In the genomic region with DNA sequence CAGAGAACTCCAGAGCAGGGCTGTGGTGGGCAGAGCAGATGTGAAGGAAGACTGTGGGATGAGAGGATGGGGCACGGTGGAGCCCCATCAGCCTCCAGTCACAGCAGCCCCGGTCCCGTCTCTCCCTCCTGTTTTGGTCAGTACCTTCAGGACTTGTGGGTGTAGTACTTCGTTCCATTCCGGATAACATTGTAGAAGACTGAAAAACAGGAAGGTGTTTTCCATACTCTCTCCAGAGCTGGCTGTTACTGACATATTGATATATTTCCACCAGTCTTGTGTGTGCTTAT, we compare ENCODE assay signal across 1 cellular context.
TF ChIP-seq lines count a peak whose summit lies in the region.

No MANE protein-coding gene starts in this region.

TF ChIP-seq in K562, 482 proteins besides CTCF, POLR2A, EP300 and RAD21 (continues in another document):
- TF ChIP-seq HNRNPK (IDR thresholded peaks at IDR 0.05; ENCODE audit: low read depth, low read length, poor library complexity, severe bottlenecking) (no peak), NFXL1 (CRISPR knock-in tag; IDR thresholded peaks at IDR 0.05) (no peak), PPARD (CRISPR knock-in tag; IDR thresholded peaks at IDR 0.05) (no peak), HDAC6 (IDR thresholded peaks at IDR 0.05; ENCODE audit: low read depth, low read length) (no peak), PHF8 (IDR thresholded peaks at IDR 0.05; ENCODE audit: borderline replicate concordance, low read length) (0 out of 2 replicates have a peak, but pooled peaks have one; percentile 13), ZC3H11A (IDR thresholded peaks at IDR 0.05; ENCODE audit: low read depth, low read length) (0 out of 2 replicates have a peak, but pooled peaks have one; percentile 9), SMAD2 (IDR thresholded peaks at IDR 0.05; ENCODE audit: low read depth, low read length) (no peak), ZNF146 (CRISPR knock-in tag; IDR thresholded peaks at IDR 0.05; ENCODE audit: unreplicated experiment) (no peak), ELF2 (CRISPR knock-in tag; IDR thresholded peaks at IDR 0.05) (no peak), E2F3 (CRISPR knock-in tag; IDR thresholded peaks at IDR 0.05) (no peak), SMARCC2 (IDR thresholded peaks at IDR 0.05; ENCODE audit: low read depth) (no peak), ZNF134 (CRISPR knock-in tag; conservative IDR thresholded peaks at IDR 0.05) (no peak), ZNF707 (CRISPR knock-in tag; conservative IDR thresholded peaks at IDR 0.05) (no peak), PHF21A (IDR thresholded peaks at IDR 0.05; ENCODE audit: borderline replicate concordance, low read depth) (no peak), ETV5 (CRISPR knock-in tag; IDR thresholded peaks at IDR 0.05; ENCODE audit: low read depth) (peak; percentile 11; the same call in 1 of the 2 replicates), PHF20 (IDR thresholded peaks at IDR 0.05; ENCODE audit: partially characterized antibody) (no peak), ZKSCAN1 (IDR thresholded peaks at IDR 0.05; ENCODE audit: low read depth, low read length) (peak; percentile 6; the same call in 1 of the 2 replicates), CHCHD3 (CRISPR knock-in tag; IDR thresholded peaks at IDR 0.05) (no peak), ZNF507 (tag; conservative IDR thresholded peaks at IDR 0.05) (no peak), GABPB2 (CRISPR knock-in tag; conservative IDR thresholded peaks at IDR 0.05) (peak; percentile 82; the same call in 1 of the 2 replicates), ZFP30 (CRISPR knock-in tag; IDR thresholded peaks at IDR 0.05; ENCODE audit: borderline replicate concordance) (no peak; the same call in 1 of the 2 replicates), NBN (IDR thresholded peaks at IDR 0.05; ENCODE audit: low read depth) (no peak), MEF2A (IDR thresholded peaks at IDR 0.05; ENCODE audit: control insufficient read depth, low read depth, low read length) (no peak), ZNF778 (CRISPR knock-in tag; IDR thresholded peaks at IDR 0.05) (no peak), POLR2B (IDR thresholded peaks at IDR 0.05; ENCODE audit: low read depth, partially characterized antibody) (no peak), RHOXF2B (CRISPR knock-in tag; conservative IDR thresholded peaks at IDR 0.05) (peak; percentile 21; the same call in 1 of the 2 replicates), NFYB (IDR thresholded peaks at IDR 0.05; ENCODE audit: extremely low read depth, insufficient read length) (no peak), IRF2 (CRISPR knock-in tag; IDR thresholded peaks at IDR 0.05) (no peak), RFX7 (CRISPR knock-in tag; IDR thresholded peaks at IDR 0.05) (0 out of 2 replicates have a peak, but pooled peaks have one; percentile 24), TEAD4 (IDR thresholded peaks at IDR 0.05; ENCODE audit: low read length) (no peak), TEAD4 (CRISPR knock-in tag; IDR thresholded peaks at IDR 0.05; ENCODE audit: borderline replicate concordance) (peak; percentile 83), WHSC1 (IDR thresholded peaks at IDR 0.05; ENCODE audit: low read length) (peak; percentile 98), HNRNPH1 (optimal IDR thresholded peaks at IDR 0.05; ENCODE audit: low read depth, low read length) (no peak), BRD9 (IDR thresholded peaks at IDR 0.05; ENCODE audit: low read depth, partially characterized antibody) (no peak), SMAD1 (IDR thresholded peaks at IDR 0.05; ENCODE audit: low read depth, low read length, partially characterized antibody) (no peak), NR2C2 (CRISPR knock-in tag; IDR thresholded peaks at IDR 0.05) (no peak), NR2C2 (tag; IDR thresholded peaks at IDR 0.05) (no peak), ZNF324 (CRISPR knock-in tag; IDR thresholded peaks at IDR 0.05) (no peak), MCM3 (IDR thresholded peaks at IDR 0.05) (no peak), ELF1 (tag; IDR thresholded peaks at IDR 0.05) (no peak; the same call in 1 of the 2 replicates)
- TF ChIP-seq, protein P1, sequence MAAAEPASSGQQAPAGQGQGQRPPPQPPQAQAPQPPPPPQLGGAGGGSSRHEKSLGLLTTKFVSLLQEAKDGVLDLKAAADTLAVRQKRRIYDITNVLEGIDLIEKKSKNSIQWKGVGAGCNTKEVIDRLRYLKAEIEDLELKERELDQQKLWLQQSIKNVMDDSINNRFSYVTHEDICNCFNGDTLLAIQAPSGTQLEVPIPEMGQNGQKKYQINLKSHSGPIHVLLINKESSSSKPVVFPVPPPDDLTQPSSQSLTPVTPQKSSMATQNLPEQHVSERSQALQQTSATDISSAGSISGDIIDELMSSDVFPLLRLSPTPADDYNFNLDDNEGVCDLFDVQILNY (CRISPR knock-in tag; IDR thresholded peaks at IDR 0.05) = no peak
- TF ChIP-seq, protein P2, sequence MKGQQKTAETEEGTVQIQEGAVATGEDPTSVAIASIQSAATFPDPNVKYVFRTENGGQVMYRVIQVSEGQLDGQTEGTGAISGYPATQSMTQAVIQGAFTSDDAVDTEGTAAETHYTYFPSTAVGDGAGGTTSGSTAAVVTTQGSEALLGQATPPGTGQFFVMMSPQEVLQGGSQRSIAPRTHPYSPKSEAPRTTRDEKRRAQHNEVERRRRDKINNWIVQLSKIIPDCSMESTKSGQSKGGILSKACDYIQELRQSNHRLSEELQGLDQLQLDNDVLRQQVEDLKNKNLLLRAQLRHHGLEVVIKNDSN (CRISPR knock-in tag; IDR thresholded peaks at IDR 0.05) = 0 out of 2 replicates have a peak, but pooled peaks have one; percentile 4
- TF ChIP-seq, protein P3, sequence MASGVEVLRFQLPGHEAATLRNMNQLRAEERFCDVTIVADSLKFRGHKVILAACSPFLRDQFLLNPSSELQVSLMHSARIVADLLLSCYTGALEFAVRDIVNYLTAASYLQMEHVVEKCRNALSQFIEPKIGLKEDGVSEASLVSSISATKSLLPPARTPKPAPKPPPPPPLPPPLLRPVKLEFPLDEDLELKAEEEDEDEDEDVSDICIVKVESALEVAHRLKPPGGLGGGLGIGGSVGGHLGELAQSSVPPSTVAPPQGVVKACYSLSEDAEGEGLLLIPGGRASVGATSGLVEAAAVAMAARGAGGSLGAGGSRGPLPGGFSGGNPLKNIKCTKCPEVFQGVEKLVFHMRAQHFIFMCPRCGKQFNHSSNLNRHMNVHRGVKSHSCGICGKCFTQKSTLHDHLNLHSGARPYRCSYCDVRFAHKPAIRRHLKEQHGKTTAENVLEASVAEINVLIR (CRISPR knock-in tag; IDR thresholded peaks at IDR 0.05) = no peak
- TF ChIP-seq, protein P4, sequence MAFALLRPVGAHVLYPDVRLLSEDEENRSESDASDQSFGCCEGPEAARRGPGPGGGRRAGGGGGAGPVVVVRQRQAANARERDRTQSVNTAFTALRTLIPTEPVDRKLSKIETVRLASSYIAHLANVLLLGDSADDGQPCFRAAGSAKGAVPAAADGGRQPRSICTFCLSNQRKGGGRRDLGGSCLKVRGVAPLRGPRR (CRISPR knock-in tag; IDR thresholded peaks at IDR 0.05) = no peak
- TF ChIP-seq, protein P5, sequence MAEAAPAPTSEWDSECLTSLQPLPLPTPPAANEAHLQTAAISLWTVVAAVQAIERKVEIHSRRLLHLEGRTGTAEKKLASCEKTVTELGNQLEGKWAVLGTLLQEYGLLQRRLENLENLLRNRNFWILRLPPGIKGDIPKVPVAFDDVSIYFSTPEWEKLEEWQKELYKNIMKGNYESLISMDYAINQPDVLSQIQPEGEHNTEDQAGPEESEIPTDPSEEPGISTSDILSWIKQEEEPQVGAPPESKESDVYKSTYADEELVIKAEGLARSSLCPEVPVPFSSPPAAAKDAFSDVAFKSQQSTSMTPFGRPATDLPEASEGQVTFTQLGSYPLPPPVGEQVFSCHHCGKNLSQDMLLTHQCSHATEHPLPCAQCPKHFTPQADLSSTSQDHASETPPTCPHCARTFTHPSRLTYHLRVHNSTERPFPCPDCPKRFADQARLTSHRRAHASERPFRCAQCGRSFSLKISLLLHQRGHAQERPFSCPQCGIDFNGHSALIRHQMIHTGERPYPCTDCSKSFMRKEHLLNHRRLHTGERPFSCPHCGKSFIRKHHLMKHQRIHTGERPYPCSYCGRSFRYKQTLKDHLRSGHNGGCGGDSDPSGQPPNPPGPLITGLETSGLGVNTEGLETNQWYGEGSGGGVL (CRISPR knock-in tag; IDR thresholded peaks at IDR 0.05) = no peak
- TF ChIP-seq, protein P6, sequence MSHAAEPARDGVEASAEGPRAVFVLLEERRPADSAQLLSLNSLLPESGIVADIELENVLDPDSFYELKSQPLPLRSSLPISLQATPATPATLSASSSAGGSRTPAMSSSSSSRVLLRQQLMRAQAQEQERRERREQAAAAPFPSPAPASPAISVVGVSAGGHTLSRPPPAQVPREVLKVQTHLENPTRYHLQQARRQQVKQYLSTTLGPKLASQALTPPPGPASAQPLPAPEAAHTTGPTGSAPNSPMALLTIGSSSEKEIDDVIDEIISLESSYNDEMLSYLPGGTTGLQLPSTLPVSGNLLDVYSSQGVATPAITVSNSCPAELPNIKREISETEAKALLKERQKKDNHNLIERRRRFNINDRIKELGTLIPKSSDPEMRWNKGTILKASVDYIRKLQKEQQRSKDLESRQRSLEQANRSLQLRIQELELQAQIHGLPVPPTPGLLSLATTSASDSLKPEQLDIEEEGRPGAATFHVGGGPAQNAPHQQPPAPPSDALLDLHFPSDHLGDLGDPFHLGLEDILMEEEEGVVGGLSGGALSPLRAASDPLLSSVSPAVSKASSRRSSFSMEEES (CRISPR knock-in tag; IDR thresholded peaks at IDR 0.05) = no peak
- TF ChIP-seq, protein P7, sequence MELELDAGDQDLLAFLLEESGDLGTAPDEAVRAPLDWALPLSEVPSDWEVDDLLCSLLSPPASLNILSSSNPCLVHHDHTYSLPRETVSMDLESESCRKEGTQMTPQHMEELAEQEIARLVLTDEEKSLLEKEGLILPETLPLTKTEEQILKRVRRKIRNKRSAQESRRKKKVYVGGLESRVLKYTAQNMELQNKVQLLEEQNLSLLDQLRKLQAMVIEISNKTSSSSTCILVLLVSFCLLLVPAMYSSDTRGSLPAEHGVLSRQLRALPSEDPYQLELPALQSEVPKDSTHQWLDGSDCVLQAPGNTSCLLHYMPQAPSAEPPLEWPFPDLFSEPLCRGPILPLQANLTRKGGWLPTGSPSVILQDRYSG (tag; conservative IDR thresholded peaks at IDR 0.05; ENCODE audit: low read depth) = 0 out of 2 replicates have a peak, but pooled peaks have one; percentile 0
- TF ChIP-seq, protein P8, sequence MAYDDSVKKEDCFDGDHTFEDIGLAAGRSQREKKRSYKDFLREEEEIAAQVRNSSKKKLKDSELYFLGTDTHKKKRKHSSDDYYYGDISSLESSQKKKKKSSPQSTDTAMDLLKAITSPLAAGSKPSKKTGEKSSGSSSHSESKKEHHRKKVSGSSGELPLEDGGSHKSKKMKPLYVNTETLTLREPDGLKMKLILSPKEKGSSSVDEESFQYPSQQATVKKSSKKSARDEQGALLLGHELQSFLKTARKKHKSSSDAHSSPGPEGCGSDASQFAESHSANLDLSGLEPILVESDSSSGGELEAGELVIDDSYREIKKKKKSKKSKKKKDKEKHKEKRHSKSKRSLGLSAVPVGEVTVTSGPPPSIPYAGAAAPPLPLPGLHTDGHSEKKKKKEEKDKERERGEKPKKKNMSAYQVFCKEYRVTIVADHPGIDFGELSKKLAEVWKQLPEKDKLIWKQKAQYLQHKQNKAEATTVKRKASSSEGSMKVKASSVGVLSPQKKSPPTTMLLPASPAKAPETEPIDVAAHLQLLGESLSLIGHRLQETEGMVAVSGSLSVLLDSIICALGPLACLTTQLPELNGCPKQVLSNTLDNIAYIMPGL (CRISPR knock-in tag; IDR thresholded peaks at IDR 0.05) = 0 out of 2 replicates have a peak, but pooled peaks have one; percentile 6
- TF ChIP-seq, protein P9, sequence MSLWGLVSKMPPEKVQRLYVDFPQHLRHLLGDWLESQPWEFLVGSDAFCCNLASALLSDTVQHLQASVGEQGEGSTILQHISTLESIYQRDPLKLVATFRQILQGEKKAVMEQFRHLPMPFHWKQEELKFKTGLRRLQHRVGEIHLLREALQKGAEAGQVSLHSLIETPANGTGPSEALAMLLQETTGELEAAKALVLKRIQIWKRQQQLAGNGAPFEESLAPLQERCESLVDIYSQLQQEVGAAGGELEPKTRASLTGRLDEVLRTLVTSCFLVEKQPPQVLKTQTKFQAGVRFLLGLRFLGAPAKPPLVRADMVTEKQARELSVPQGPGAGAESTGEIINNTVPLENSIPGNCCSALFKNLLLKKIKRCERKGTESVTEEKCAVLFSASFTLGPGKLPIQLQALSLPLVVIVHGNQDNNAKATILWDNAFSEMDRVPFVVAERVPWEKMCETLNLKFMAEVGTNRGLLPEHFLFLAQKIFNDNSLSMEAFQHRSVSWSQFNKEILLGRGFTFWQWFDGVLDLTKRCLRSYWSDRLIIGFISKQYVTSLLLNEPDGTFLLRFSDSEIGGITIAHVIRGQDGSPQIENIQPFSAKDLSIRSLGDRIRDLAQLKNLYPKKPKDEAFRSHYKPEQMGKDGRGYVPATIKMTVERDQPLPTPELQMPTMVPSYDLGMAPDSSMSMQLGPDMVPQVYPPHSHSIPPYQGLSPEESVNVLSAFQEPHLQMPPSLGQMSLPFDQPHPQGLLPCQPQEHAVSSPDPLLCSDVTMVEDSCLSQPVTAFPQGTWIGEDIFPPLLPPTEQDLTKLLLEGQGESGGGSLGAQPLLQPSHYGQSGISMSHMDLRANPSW (CRISPR knock-in tag; IDR thresholded peaks at IDR 0.05) = peak; percentile 70; the same call in 1 of the 2 replicates
